In the genomic region with DNA sequence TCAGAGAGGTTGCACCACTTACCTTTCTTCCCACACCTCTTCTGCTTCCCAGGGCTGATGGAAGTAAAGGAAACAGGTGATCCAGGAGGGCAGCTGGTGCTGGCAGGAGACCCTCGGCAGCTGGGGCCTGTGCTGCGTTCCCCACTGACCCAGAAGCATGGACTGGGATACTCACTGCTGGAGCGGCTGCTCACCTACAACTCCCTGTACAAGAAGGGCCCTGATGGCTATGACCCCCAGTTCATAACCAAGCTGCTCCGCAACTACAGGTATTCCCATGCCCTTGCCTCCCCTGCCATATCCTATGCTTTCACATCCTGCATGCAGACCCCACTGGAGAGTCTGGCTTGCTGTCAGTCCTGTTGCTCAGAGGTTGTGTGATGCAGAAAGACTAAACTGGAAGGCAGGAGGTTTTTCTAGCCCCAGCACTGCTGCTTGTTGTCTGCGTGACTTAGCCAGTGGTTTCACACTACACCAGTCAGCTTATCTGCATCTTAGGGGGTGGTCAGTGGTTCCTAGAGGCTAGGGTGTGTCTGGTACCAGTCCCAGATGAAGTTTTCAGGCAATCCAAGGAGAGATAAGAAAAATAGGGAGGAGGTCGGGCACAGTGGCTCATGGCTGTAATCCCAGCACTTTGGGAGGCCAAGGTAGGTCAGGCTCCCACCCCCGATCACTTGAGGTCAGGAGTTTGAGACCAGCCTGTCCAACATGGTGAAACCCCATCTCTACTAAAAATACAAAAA, we compare ENCODE assay signal across 15 cellular contexts.
"Had no signal": no experiment of that assay in that cellular context is flagged by ENCODE, and none has a peak within 500 bp of the region (broad histone marks: within the 10 kb centered on the region; RNA-seq: fewer than 3 reads in every experiment).

No MANE protein-coding gene starts in this region.

- H3K9me3 Mint-ChIP-seq: activated T-cell treated with anti-CD3 and anti-CD28 coated beads, Interleukin-2, amount 50 U/mL, for 24 hours; mesothelial cell of epicardium; stimulated activated naive B cell treated with anti-CD40 and anti-IgM and Interleukin-4, amounts not matched to agents 10 μg/mL and 1 μg/mL and 100 μg/mL, for 72 hours had no signal

- DNase-seq: activated naive CD4-positive, alpha-beta T cell treated with anti-CD3 and anti-CD28 coated beads, Interleukin-2, amount 50 U/mL, for 16 hours; activated T-cell treated with anti-CD3 and anti-CD28 coated beads, Interleukin-2, amount 50 U/mL, for 24 hours; central memory CD4-positive, alpha-beta T cell; colonic mucosa; effector CD4-positive, alpha-beta T cell; esophagus squamous epithelium; left cardiac atrium; SJCRH30; stimulated activated CD4-positive, alpha-beta T cell treated with anti-CD3 and anti-CD28 coated beads, Interleukin-12 subunit alpha, Interleukin-12 subunit beta, amount 100 ng/mL, for 4 hours; stimulated activated naive B cell treated with anti-CD40 and anti-IgM and Interleukin-4, amounts not matched to agents 10 μg/mL and 1 μg/mL and 100 μg/mL, for 72 hours; substantia nigra; T-helper 17 cell; trophoblast cell had no signal

- ATAC-seq: activated CD4-positive, CD25-positive, alpha-beta regulatory T cell treated with anti-CD3 and anti-CD28 coated beads, Interleukin-2, amount 50 U/mL, for 24 hours; left cardiac atrium; stimulated activated naive B cell treated with anti-CD40 and anti-IgM and Interleukin-4, amounts not matched to agents 10 μg/mL and 1 μg/mL and 100 μg/mL, for 72 hours; T-helper 17 cell had no signal

- H3K27me3 Mint-ChIP-seq: activated T-cell treated with anti-CD3 and anti-CD28 coated beads, Interleukin-2, amount 50 U/mL, for 24 hours; stimulated activated naive B cell treated with anti-CD40 and anti-IgM and Interleukin-4, amounts not matched to agents 10 μg/mL and 1 μg/mL and 100 μg/mL, for 72 hours; T-helper 17 cell had no signal

- H3K4me3 Mint-ChIP-seq: activated T-cell treated with anti-CD3 and anti-CD28 coated beads, Interleukin-2, amount 50 U/mL, for 24 hours; mesothelial cell of epicardium; stimulated activated naive B cell treated with anti-CD40 and anti-IgM and Interleukin-4, amounts not matched to agents 10 μg/mL and 1 μg/mL and 100 μg/mL, for 72 hours; T-helper 17 cell had no signal

- H3K27ac Mint-ChIP-seq: activated T-cell treated with anti-CD3 and anti-CD28 coated beads, Interleukin-2, amount 50 U/mL, for 24 hours; stimulated activated naive B cell treated with anti-CD40 and anti-IgM and Interleukin-4, amounts not matched to agents 10 μg/mL and 1 μg/mL and 100 μg/mL, for 72 hours; T-helper 17 cell had no signal
